14 cellular contexts compared by ENCODE assay signal in genomic region chr14:61375218-61375617, GRCh38.
"Had no signal": no experiment of that assay in that cellular context is flagged by ENCODE, and none has a peak within 500 bp of the region (broad histone marks: within the 10 kb centered on the region; RNA-seq: fewer than 3 reads in every experiment).

No MANE protein-coding gene starts in this region.

- H3K27ac Mint-ChIP-seq: nephron, progenitor cell of endocrine pancreas had no signal

- DNase-seq: activated CD4-positive, CD25-positive, alpha-beta regulatory T cell treated with anti-CD3 and anti-CD28 coated beads, Interleukin-2, amount 50 U/mL, for 72 hours; activated T-cell treated with anti-CD3 and anti-CD28 coated beads, Interleukin-2, amount 50 U/mL, for 1 hour; esophagus squamous epithelium; foreskin fibroblast; left cardiac atrium; occipital lobe; right cardiac atrium; small intestine; substantia nigra; upper lobe of left lung had no signal

- H3K4me3 Mint-ChIP-seq: nephron had no signal

- H3K4me1 Mint-ChIP-seq: nephron had no signal

- H3K36me3 ChIP-seq: ascending aorta, upper lobe of left lung had no signal

- H3K27me3 Mint-ChIP-seq: progenitor cell of endocrine pancreas had no signal

- H3K4me1 ChIP-seq: ascending aorta had no signal

- H3K4me3 ChIP-seq: ascending aorta, esophagus squamous epithelium, lung, upper lobe of left lung had no signal

- ATAC-seq: left cardiac atrium, right cardiac atrium had no signal

- H3K27me3 ChIP-seq: ascending aorta, esophagus squamous epithelium, upper lobe of left lung had no signal

- H3K27ac ChIP-seq: ascending aorta, esophagus squamous epithelium, upper lobe of left lung had no signal
